ENCODE assay signal across 8 cellular contexts in the genomic region with DNA sequence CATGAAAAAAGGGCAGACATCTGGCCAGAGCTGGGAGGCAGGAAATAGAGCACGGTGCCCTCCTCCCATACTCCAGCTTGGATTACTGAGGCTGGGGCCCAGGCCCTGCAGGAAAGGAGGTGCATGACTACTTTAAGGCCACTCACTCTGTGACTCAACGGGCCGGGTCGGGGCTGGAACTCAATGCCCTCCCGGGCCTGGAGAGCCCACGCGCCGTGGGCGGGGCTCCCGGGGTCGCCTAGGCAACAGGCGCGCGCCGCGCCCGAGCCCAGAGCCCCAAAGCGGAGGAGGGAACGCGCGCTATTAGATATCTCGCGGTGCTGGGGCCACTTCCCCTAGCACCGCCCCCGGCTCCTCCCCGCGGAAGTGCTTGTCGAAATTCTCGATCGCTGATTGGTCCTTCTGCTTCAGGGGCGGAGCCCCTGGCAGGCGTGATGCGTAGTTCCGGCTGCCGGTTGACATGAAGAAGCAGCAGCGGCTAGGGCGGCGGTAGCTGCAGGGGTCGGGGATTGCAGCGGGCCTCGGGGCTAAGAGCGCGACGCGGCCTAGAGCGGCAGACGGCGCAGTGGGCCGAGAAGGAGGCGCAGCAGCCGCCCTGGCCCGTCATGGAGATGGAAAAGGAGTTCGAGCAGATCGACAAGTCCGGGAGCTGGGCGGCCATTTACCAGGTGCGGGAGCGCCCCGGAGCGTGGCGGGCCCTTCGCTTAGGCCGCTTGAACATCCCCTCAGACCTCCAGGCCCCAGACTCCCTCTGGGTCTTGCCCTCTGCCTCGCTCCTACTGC. TPM values are rescaled to one million over a fixed set of nuclear protein-coding genes. Genes with fewer than 3 reads are reported as not detected.
A peak's percentile ranks its signal among the peaks of the same experiment; 100 is the strongest.
DNase-seq lines count a peak whose midpoint lies in the region; ATAC-seq and TF ChIP-seq lines count a peak whose summit lies in the region.

A gene (plus strand): TSS at position 461 of the 783 bp plus-strand sequence. CDS start 145 bp downstream, at position 606.

- peak; percentile 88 for ATAC-seq in GM21576 (IDR thresholded peaks at IDR 0.05; ENCODE audit: unreplicated experiment)

- DNase-seq in DMS153 (lab: John Stamatoyannopoulos, UW) (peak; percentile 97), PC-9 (peak; percentile 97 to 99), epithelial cell of proximal tubule (ENCODE audit: low read depth) (peak; percentile 78)
- peak; percentile 98 for DNase-seq in Jurkat, Clone E6-1 (ENCODE audit: low read depth, low spot score)
- DNase-seq in activated T-cell treated with anti-CD3 and anti-CD28 coated beads, Interleukin-2, amount 50 U/mL, for 1 hour = peak; percentile 99
- peak; percentile 99 for DNase-seq in stimulated activated CD8-positive, alpha-beta memory T cell treated with anti-CD3 and anti-CD28 coated beads, Interleukin-4, amount 100 ng/mL, for 48 hours

- peaks cover 19% of the 10 kb centered on the region; the same call in 1 of the 2 replicates for H3F3A ChIP-seq in PC-9 (ENCODE audit: insufficient read depth, low read depth)

- intact Hi-C loops in PC-9 (cut with micrococcal nuclease; ENCODE audit: unreplicated experiment) = loop anchor here (1.0 to 2.0 kb wide), 2 partner anchors 31 to 55 kb away; no protein-coding TSS in a partner anchor

- no peaks in the 10 kb centered on the region for H3K9me2 ChIP-seq in PC-9 (ENCODE audit: insufficient read depth)

- H3K36me3 ChIP-seq in PC-9 (ENCODE audit: low read depth) = peaks cover 7% of the 10 kb centered on the region; the same call in 1 of the 2 replicates
- H3K36me3 ChIP-seq in mucosa of rectum (ENCODE audit: control insufficient read depth in 2 of 2, insufficient read depth in 2 of 2, low read length in 2 of 2) = no peaks in the 10 kb centered on the region

- H3K4me3 ChIP-seq in Jurkat, Clone E6-1 (ENCODE audit: low read length) = peak within 1 kb of the TSS; percentile 93
- H3K4me3 ChIP-seq in PC-9 = peak within 1 kb of the TSS; percentile 75
- peak within 1 kb of the TSS; percentile 97 for H3K4me3 ChIP-seq in epithelial cell of proximal tubule (ENCODE audit: low read depth, low read length)
- peak within 1 kb of the TSS; percentile 90 to 98 for H3K4me3 ChIP-seq in mucosa of rectum (ENCODE audit: low read length in 2 of 2)

- 0 out of 2 replicates have a peak, but pooled peaks have one; percentile 11 for TF ChIP-seq CTCF in PC-9 (conservative IDR thresholded peaks at IDR 0.05)
- no peak for TF ChIP-seq CTCF in epithelial cell of proximal tubule (conservative IDR thresholded peaks at IDR 0.05; ENCODE audit: low read depth, low read length)

- BruUV-seq in PC-9 (replicated peaks; lab: Mats Ljungman, UMichigan) = no TSS peak

- H3K9ac ChIP-seq in mucosa of rectum (ENCODE audit: low read depth in 1 of 2, low read length in 2 of 2) = peak within 1 kb of the TSS; percentile 98

- POLR2A ChIA-PET in PC-9 (lab: Charles Lee; ENCODE audit: unreplicated experiment) = interaction anchor here (0.5 to 0.6 kb wide), 3 partner anchors 15 to 234 kb away, joined by 3 to 6 read pairs (median 4); no protein-coding TSS in a partner anchor

- peak within 1 kb of the TSS; percentile 35 for H3K27ac ChIP-seq in PC-9
- peak within 1 kb of the TSS; percentile 81 to 86 for H3K27ac ChIP-seq in mucosa of rectum (ENCODE audit: low read depth in 2 of 2, low read length in 2 of 2)

- H3K4me2 ChIP-seq in PC-9 = peak within 1 kb of the TSS; percentile 98

- H3K79me2 ChIP-seq in PC-9 (ENCODE audit: low read depth) = peaks cover 49% of the 10 kb centered on the region

- peak within 1 kb of the TSS; percentile 79 for H2AFZ ChIP-seq in PC-9

- H4K20me1 ChIP-seq in PC-9 (ENCODE audit: insufficient read depth) = peaks cover 14% of the 10 kb centered on the region; the same call in 1 of the 2 replicates

- H3K4me1 ChIP-seq in PC-9 (replicated peaks; ENCODE audit: insufficient read depth) = peaks cover 41% of the 10 kb centered on the region
- H3K4me1 ChIP-seq in mucosa of rectum (ENCODE audit: control insufficient read depth in 2 of 2, insufficient read depth in 2 of 2, low read length in 2 of 2) = peaks cover 20 to 26% of the 10 kb centered on the region in 2 donors

- H3K27me3 ChIP-seq in PC-9 (ENCODE audit: insufficient read depth, low read depth) = no peaks in the 10 kb centered on the region
- H3K27me3 ChIP-seq in mucosa of rectum (ENCODE audit: control insufficient read depth in 2 of 2, insufficient read depth in 2 of 2, low read length in 2 of 2) = no peaks in the 10 kb centered on the region

- CTCF ChIA-PET in PC-9 (lab: Charles Lee) = interaction anchor here (0.6 kb wide), 1 partner anchor 46 kb away, joined by 6 read pairs; no protein-coding TSS in a partner anchor

- H3K9me3 ChIP-seq in PC-9 (ENCODE audit: insufficient read depth, low read depth) (no peaks in the 10 kb centered on the region), mucosa of rectum (ENCODE audit: control insufficient read depth in 2 of 2, low read length in 2 of 2) (no peaks in the 10 kb centered on the region)

RNA-seq across cellular contexts. Expression of the gene that starts here (rescaled TPM):
- 30.3 TPM for polyA plus RNA-seq in Jurkat, Clone E6-1 (2012; ENCODE audit: insufficient read depth, insufficient read length)
- 46.3 and 59.8 TPM in 2 replicates for total RNA-seq in PC-9 (2021)
- total RNA-seq in epithelial cell of proximal tubule = 41.7 and 47.5 TPM in 2 replicates

Comparison
In these comparisons a context has a peak if more than half of its experiments do, and no peak if none do; other contexts are left out.
1. Peak in every context shown above with its lines: DNase-seq, ATAC-seq, H3K4me3 ChIP-seq and H3K27ac ChIP-seq.